Comparison of ENCODE assay signal across 17 cellular contexts in genomic region chr3:57622362-57622761, GRCh38. TPM values are rescaled to one million over a fixed set of nuclear protein-coding genes. Genes with fewer than 3 reads are reported as not detected.
DNase-seq lines count a peak whose midpoint lies in the region; ATAC-seq and TF ChIP-seq lines count a peak whose summit lies in the region.
"Had no signal": no experiment of that assay in that cellular context is flagged by ENCODE, and none has a peak within 500 bp of the region (broad histone marks: within the 10 kb centered on the region; RNA-seq: fewer than 3 reads in every experiment).

No MANE protein-coding gene starts in this region.

- CTCF ChIA-PET in CD4-positive, alpha-beta T cell (lab: Charles Lee) = no interaction called here
- CTCF ChIA-PET in RWPE1 (lab: Yijun Ruan, JAX) (no interaction called here), T-cell (lab: Charles Lee) (no interaction called here)

- H3K27me3 Mint-ChIP-seq in activated T-cell treated with anti-CD3 and anti-CD28 coated beads, Interleukin-2, amount 50 U/mL, for 72 hours (ENCODE audit: low read depth) = no peaks in the 10 kb centered on the region
- no peaks in the 10 kb centered on the region for H3K27me3 Mint-ChIP-seq in CD4-positive, alpha-beta T cell
- H3K27me3 Mint-ChIP-seq in immature natural killer cell (ENCODE audit: low read depth in 3 of 3) = no peaks in the 10 kb centered on the region
- H3K27me3 Mint-ChIP-seq in T-cell = no peaks in the 10 kb centered on the region

- no peaks in the 10 kb centered on the region for H3K27me3 ChIP-seq in CD4-positive, alpha-beta T cell (ENCODE audit: control insufficient read depth, insufficient read depth, low read length)
- H3K27me3 ChIP-seq: BLaER1 had no signal

- ATAC-seq in activated T-cell treated with anti-CD3 and anti-CD28 coated beads, Interleukin-2, amount 50 U/mL, for 72 hours (replicated peaks in 1 of 2) = no peak
- ATAC-seq in CD4-positive, alpha-beta T cell (ENCODE audit: poor library complexity) = no peak
- no peak for ATAC-seq in T-cell (replicated peaks in 1 of 4)
- ATAC-seq: CD8-positive, alpha-beta T cell; GM12878 had no signal

- no peak overlapping the region for H3K27ac ChIP-seq in CD4-positive, alpha-beta T cell (ENCODE audit: low read depth, low read length)
- H3K27ac ChIP-seq in RWPE1 = no peak overlapping the region
- H3K27ac ChIP-seq: BLaER1 had no signal

- H3K27ac Mint-ChIP-seq in activated T-cell treated with anti-CD3 and anti-CD28 coated beads, Interleukin-2, amount 50 U/mL, for 72 hours = peak overlapping the region; percentile 56
- peak overlapping the region; percentile 31 for H3K27ac Mint-ChIP-seq in CD4-positive, alpha-beta T cell
- H3K27ac Mint-ChIP-seq in immature natural killer cell (peak overlapping the region in 4 of 6 donors; percentile 7 to 83 (median 48)), T-cell (peak overlapping the region in 1 of 2 donors; percentile 23)
- H3K27ac Mint-ChIP-seq: H9 had no signal

- DNase-seq in activated T-cell treated with anti-CD3 and anti-CD28 coated beads, Interleukin-2, amount 50 U/mL, for 72 hours = no peak
- no peak for DNase-seq in activated T-cell treated with anti-CD3 and anti-CD28 coated beads, Interleukin-2, amount 50 U/mL, for 48 hours
- DNase-seq in CD4-positive, alpha-beta T cell = no peak
- DNase-seq in immature natural killer cell (no peak), renal cortical epithelial cell (ENCODE audit: low read depth) (peak; percentile 23), RWPE1 (ENCODE audit: low spot score) (no peak), T-cell (no peak)
- DNase-seq: 8988T; CD8-positive, alpha-beta T cell; DMS 273 treated with DMSO at 0.1 percent for 48 hours; DMS53; DND-41; EL; H9 had no signal

- TF ChIP-seq CTCF in CD4-positive, alpha-beta T cell (IDR thresholded peaks at IDR 0.05) = no peak
- TF ChIP-seq CTCF in RWPE1 (conservative IDR thresholded peaks at IDR 0.05; ENCODE audit: low read depth) = no peak

- H3K4me3 Mint-ChIP-seq in activated T-cell treated with anti-CD3 and anti-CD28 coated beads, Interleukin-2, amount 50 U/mL, for 72 hours = no peak overlapping the region
- H3K4me3 Mint-ChIP-seq in CD4-positive, alpha-beta T cell = no peak overlapping the region
- no peak overlapping the region for H3K4me3 Mint-ChIP-seq in immature natural killer cell
- H3K4me3 Mint-ChIP-seq in T-cell = no peak overlapping the region
- H3K4me3 Mint-ChIP-seq: CD14-positive monocyte; CD8-positive, alpha-beta T cell; H9 had no signal

- H3K36me3 Mint-ChIP-seq in activated T-cell treated with anti-CD3 and anti-CD28 coated beads, Interleukin-2, amount 50 U/mL, for 72 hours (ENCODE audit: insufficient read depth in 2 of 2) = peaks cover 0 to 12% of the 10 kb centered on the region in 2 donors
- peaks cover 50% of the 10 kb centered on the region for H3K36me3 Mint-ChIP-seq in CD4-positive, alpha-beta T cell (ENCODE audit: low read depth)
- peaks cover 8 to 15% (median 14%) of the 10 kb centered on the region in 3 donors for H3K36me3 Mint-ChIP-seq in immature natural killer cell
- peaks cover 33% of the 10 kb centered on the region for H3K36me3 Mint-ChIP-seq in T-cell

- intact Hi-C loops in CD4-positive, alpha-beta T cell (cut with DNase I, micrococcal nuclease) = loop anchor here in 1 of 2 experiments (10.0 kb wide), 1 partner anchor 228 kb away; no protein-coding TSS in a partner anchor

- no peaks in the 10 kb centered on the region for H3K4me1 Mint-ChIP-seq in activated T-cell treated with anti-CD3 and anti-CD28 coated beads, Interleukin-2, amount 50 U/mL, for 72 hours (ENCODE audit: low read depth)
- H3K4me1 Mint-ChIP-seq in CD4-positive, alpha-beta T cell (ENCODE audit: low read depth) = no peaks in the 10 kb centered on the region
- H3K4me1 Mint-ChIP-seq in immature natural killer cell (no peaks in the 10 kb centered on the region), T-cell (no peaks in the 10 kb centered on the region)
- H3K4me1 Mint-ChIP-seq: CD14-positive monocyte had no signal

- H3K9me3 Mint-ChIP-seq in activated T-cell treated with anti-CD3 and anti-CD28 coated beads, Interleukin-2, amount 50 U/mL, for 72 hours = no peaks in the 10 kb centered on the region
- no peaks in the 10 kb centered on the region for H3K9me3 Mint-ChIP-seq in CD4-positive, alpha-beta T cell
- H3K9me3 Mint-ChIP-seq in immature natural killer cell (no peaks in the 10 kb centered on the region), T-cell (no peaks in the 10 kb centered on the region)
- H3K9me3 Mint-ChIP-seq: CD8-positive, alpha-beta T cell; H9 had no signal

- H3K9me3 ChIP-seq in CD4-positive, alpha-beta T cell (ENCODE audit: control insufficient read depth, low read length) = no peaks in the 10 kb centered on the region
- H3K9me3 ChIP-seq: BLaER1 had no signal

- POLR2A ChIA-PET in CD4-positive, alpha-beta T cell (lab: Charles Lee) = no interaction called here
- POLR2A ChIA-PET in RWPE1 (lab: Yijun Ruan, JAX; ENCODE audit: low non-redundant PET) (no interaction called here), T-cell (lab: Charles Lee) (interaction anchor here in 1 of 2 donors (0.7 kb wide), 1 partner anchor 145 kb away, joined by 3 read pairs; no protein-coding TSS in a partner anchor)

RNA-seq across cellular contexts. Expression of gene ARF4, which starts 25.2 kb away (rescaled TPM):
- 10 to 100 TPM; 67.2 to 76.3 TPM for total RNA-seq in activated T-cell treated with anti-CD3 and anti-CD28 coated beads, Interleukin-2, amount 50 U/mL, for 72 hours
- total RNA-seq in CD4-positive, alpha-beta T cell = 10 to 100 TPM; 56.7 to 59.9 TPM
- 100 to 1,000 TPM; 136 to 221 (median 158) TPM for polyA plus RNA-seq in immature natural killer cell
- total RNA-seq in renal cortical epithelial cell = 244 and 291 TPM in 2 replicates
- 10 to 100 TPM; 44.7 to 71.5 (median 47.3) TPM for total RNA-seq in T-cell
